Comparison of ENCODE assay signal across 8 cellular contexts in the genomic region with DNA sequence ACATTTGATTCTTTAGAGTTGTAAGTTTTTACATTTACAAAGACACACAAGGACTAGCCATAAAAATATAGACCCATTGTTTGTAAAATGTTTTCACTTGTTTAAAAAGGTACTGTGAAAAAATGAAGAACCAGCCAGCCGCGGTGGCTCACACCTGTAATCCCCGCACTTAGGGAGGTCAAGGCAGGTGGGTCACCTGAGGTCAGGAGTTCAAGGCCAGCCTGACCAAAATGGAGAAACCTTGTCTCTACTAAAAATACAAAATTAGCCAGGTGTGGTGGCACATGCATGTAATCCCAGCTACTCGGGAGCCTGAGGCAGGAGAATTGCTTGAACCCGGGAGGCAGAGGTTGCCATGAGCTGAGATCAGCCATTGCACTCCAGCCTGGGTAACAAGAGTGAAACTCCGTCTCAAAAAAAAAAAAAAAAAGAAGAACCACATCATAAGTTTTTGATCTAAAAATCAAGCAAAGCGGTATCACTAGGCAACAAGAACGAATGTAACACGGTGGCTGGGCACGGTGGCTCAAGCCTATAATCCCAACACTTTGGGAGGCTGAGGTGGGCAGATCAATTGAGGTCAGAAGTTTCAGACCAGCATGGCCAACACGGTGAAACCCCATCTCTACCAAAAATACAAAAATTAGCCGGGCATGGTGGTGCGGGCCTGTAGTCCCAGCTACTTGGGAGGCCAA. TPM values are rescaled to one million over a fixed set of nuclear protein-coding genes. Genes with fewer than 3 reads are reported as not detected.
A peak's percentile ranks its signal among the peaks of the same experiment; 100 is the strongest.
DNase-seq lines count a peak whose midpoint lies in the region; ATAC-seq and TF ChIP-seq lines count a peak whose summit lies in the region.
"Not testable (repeated sequence)": the region's sequence is repeated elsewhere in the genome, so short reads cannot be mapped to it uniquely, and the experiment has no call there.

No MANE protein-coding gene starts in this region.

- not testable (repeated sequence) for TF ChIP-seq CTCF in natural killer cell (IDR thresholded peaks at IDR 0.05)

- peaks cover 36 to 100% (median 44%) of the 10 kb centered on the region in 10 experiments for H3K4me1 ChIP-seq in BLaER1 treated with 17β-estradiol and CSF1 and Interleukin-3, amounts not matched to agents 10 nM and 100 nM

- H3K27ac Mint-ChIP-seq in IgD-negative memory B cell: peak overlapping the region; percentile 86 to 98 (median 92)
- H3K27ac Mint-ChIP-seq in T-helper 1 cell treated with Interleukin-12 subunit alpha and Interleukin-12 subunit beta and Interleukin-4 antibody, amounts not matched to agents 30 μg/mL and 1 μg/mL, for 36 hours: peak overlapping the region; percentile 42
- peak overlapping the region; percentile 68 for H3K27ac Mint-ChIP-seq in activated CD4-positive, alpha-beta memory T cell treated with anti-CD3 and anti-CD28 coated beads, Interleukin-2, amount 10 ng/mL, durations not matched to agents 7 days and 5 days
- H3K27ac Mint-ChIP-seq in activated naive CD4-positive, alpha-beta T cell treated with anti-CD3 and anti-CD28 coated beads for 36 hours: peak overlapping the region; percentile 77
- H3K27ac Mint-ChIP-seq in natural killer cell: peak overlapping the region; percentile 90 to 92
- H3K27ac Mint-ChIP-seq in stimulated activated naive B cell treated with anti-CD40 and anti-IgM and Interleukin-4, amounts not matched to agents 10 μg/mL and 1 μg/mL and 100 μg/mL, for 72 hours: peak overlapping the region; percentile 56

- not testable (repeated sequence) for H3K4me3 ChIP-seq in BLaER1 treated with 17β-estradiol and CSF1 and Interleukin-3, amounts not matched to agents 10 nM and 100 nM

- H4K20me1 ChIP-seq in BLaER1 treated with 17β-estradiol and CSF1 and Interleukin-3, amounts not matched to agents 10 nM and 100 nM: peaks cover 37 to 98% (median 85%) of the 10 kb centered on the region in 11 experiments; a peak in 21 of 22 replicates

- not testable (repeated sequence) for H3K27me3 ChIP-seq in BLaER1 treated with 17β-estradiol and CSF1 and Interleukin-3, amounts not matched to agents 10 nM and 100 nM

- not testable (repeated sequence) for DNase-seq in activated CD4-positive, alpha-beta memory T cell treated with anti-CD3 and anti-CD28 coated beads, Interleukin-2, amount 10 ng/mL, durations not matched to agents 7 days and 5 days; natural killer cell; stimulated activated naive B cell treated with anti-CD40 and anti-IgM and Interleukin-4, amounts not matched to agents 10 μg/mL and 1 μg/mL and 100 μg/mL, for 72 hours
- DNase-seq in activated naive CD4-positive, alpha-beta T cell treated with anti-CD3 and anti-CD28 coated beads for 36 hours: peak; percentile 37

- not testable (repeated sequence) for H3K27ac ChIP-seq in BLaER1 treated with 17β-estradiol and CSF1 and Interleukin-3, amounts not matched to agents 10 nM and 100 nM
- H3K27ac ChIP-seq in cingulate gyrus (ENCODE audit: low read depth, low read length): peak overlapping the region; percentile 22

- H3K4me3 Mint-ChIP-seq in IgD-negative memory B cell: peak overlapping the region; percentile 23 to 91 (median 80)
- H3K4me3 Mint-ChIP-seq in T-helper 1 cell treated with Interleukin-12 subunit alpha and Interleukin-12 subunit beta and Interleukin-4 antibody, amounts not matched to agents 30 μg/mL and 1 μg/mL, for 36 hours: peak overlapping the region; percentile 22
- H3K4me3 Mint-ChIP-seq in activated CD4-positive, alpha-beta memory T cell treated with anti-CD3 and anti-CD28 coated beads, Interleukin-2, amount 10 ng/mL, durations not matched to agents 7 days and 5 days: peak overlapping the region; percentile 60
- H3K4me3 Mint-ChIP-seq in activated naive CD4-positive, alpha-beta T cell treated with anti-CD3 and anti-CD28 coated beads for 36 hours: peak overlapping the region; percentile 43
- peak overlapping the region; percentile 51 for H3K4me3 Mint-ChIP-seq in natural killer cell
- peak overlapping the region; percentile 6 to 39 for H3K4me3 Mint-ChIP-seq in stimulated activated naive B cell treated with anti-CD40 and anti-IgM and Interleukin-4, amounts not matched to agents 10 μg/mL and 1 μg/mL and 100 μg/mL, for 72 hours

- not testable (repeated sequence) for H3K9me3 Mint-ChIP-seq in IgD-negative memory B cell; T-helper 1 cell treated with Interleukin-12 subunit alpha and Interleukin-12 subunit beta and Interleukin-4 antibody, amounts not matched to agents 30 μg/mL and 1 μg/mL, for 36 hours; activated CD4-positive, alpha-beta memory T cell treated with anti-CD3 and anti-CD28 coated beads, Interleukin-2, amount 10 ng/mL, durations not matched to agents 7 days and 5 days; activated naive CD4-positive, alpha-beta T cell treated with anti-CD3 and anti-CD28 coated beads for 36 hours; natural killer cell; stimulated activated naive B cell treated with anti-CD40 and anti-IgM and Interleukin-4, amounts not matched to agents 10 μg/mL and 1 μg/mL and 100 μg/mL, for 72 hours

- H3K36me3 Mint-ChIP-seq in IgD-negative memory B cell: peaks cover 17% of the 10 kb centered on the region
- H3K36me3 Mint-ChIP-seq in T-helper 1 cell treated with Interleukin-12 subunit alpha and Interleukin-12 subunit beta and Interleukin-4 antibody, amounts not matched to agents 30 μg/mL and 1 μg/mL, for 36 hours (ENCODE audit: low read depth): peaks cover 29% of the 10 kb centered on the region
- H3K36me3 Mint-ChIP-seq in activated CD4-positive, alpha-beta memory T cell treated with anti-CD3 and anti-CD28 coated beads, Interleukin-2, amount 10 ng/mL, durations not matched to agents 7 days and 5 days (ENCODE audit: low read depth): peaks cover 74% of the 10 kb centered on the region
- H3K36me3 Mint-ChIP-seq in activated naive CD4-positive, alpha-beta T cell treated with anti-CD3 and anti-CD28 coated beads for 36 hours (ENCODE audit: low read depth): peaks cover 37% of the 10 kb centered on the region
- not testable (repeated sequence) for H3K36me3 Mint-ChIP-seq in natural killer cell
- H3K36me3 Mint-ChIP-seq in stimulated activated naive B cell treated with anti-CD40 and anti-IgM and Interleukin-4, amounts not matched to agents 10 μg/mL and 1 μg/mL and 100 μg/mL, for 72 hours: peaks cover 36 to 60% of the 10 kb centered on the region in 2 donors

- peaks cover 68 to 94% (median 81%) of the 10 kb centered on the region in 11 experiments for H3K36me3 ChIP-seq in BLaER1 treated with 17β-estradiol and CSF1 and Interleukin-3, amounts not matched to agents 10 nM and 100 nM

- peaks cover 40 to 61% (median 56%) of the 10 kb centered on the region in 3 donors for H3K4me1 Mint-ChIP-seq in IgD-negative memory B cell
- peaks cover 47% of the 10 kb centered on the region for H3K4me1 Mint-ChIP-seq in T-helper 1 cell treated with Interleukin-12 subunit alpha and Interleukin-12 subunit beta and Interleukin-4 antibody, amounts not matched to agents 30 μg/mL and 1 μg/mL, for 36 hours (ENCODE audit: low read depth)
- peaks cover 75% of the 10 kb centered on the region for H3K4me1 Mint-ChIP-seq in activated CD4-positive, alpha-beta memory T cell treated with anti-CD3 and anti-CD28 coated beads, Interleukin-2, amount 10 ng/mL, durations not matched to agents 7 days and 5 days
- peaks cover 76% of the 10 kb centered on the region for H3K4me1 Mint-ChIP-seq in activated naive CD4-positive, alpha-beta T cell treated with anti-CD3 and anti-CD28 coated beads for 36 hours (ENCODE audit: low read depth)
- H3K4me1 Mint-ChIP-seq in natural killer cell: peaks cover 61 to 67% of the 10 kb centered on the region in 2 donors
- peaks cover 34 to 78% of the 10 kb centered on the region in 2 donors for H3K4me1 Mint-ChIP-seq in stimulated activated naive B cell treated with anti-CD40 and anti-IgM and Interleukin-4, amounts not matched to agents 10 μg/mL and 1 μg/mL and 100 μg/mL, for 72 hours

- intact Hi-C loops in activated naive CD4-positive, alpha-beta T cell treated with anti-CD3 and anti-CD28 coated beads for 36 hours (cut with micrococcal nuclease): loop anchor here (1.0 kb wide), 2 partner anchors 7 to 13 kb away; no protein-coding TSS in a partner anchor
- intact Hi-C loops in natural killer cell (cut with micrococcal nuclease): loop anchor here (2.0 kb wide), 1 partner anchor 13 kb away; no protein-coding TSS in a partner anchor

- H3K4me2 ChIP-seq in BLaER1 treated with 17β-estradiol and CSF1 and Interleukin-3, amounts not matched to agents 10 nM and 100 nM: peak overlapping the region in 9 of 11 experiments; percentile 3 to 87 (median 39); a peak in 12 of 22 replicates

- CTCF ChIA-PET in activated CD4-positive, alpha-beta memory T cell treated with anti-CD3 and anti-CD28 coated beads, Interleukin-2, amount 10 ng/mL, durations not matched to agents 7 days and 5 days (lab: Charles Lee): interaction anchor here (0.6 to 1.4 kb wide), 4 partner anchors 21 to 490 kb away, joined by 3 to 4 read pairs (median 3); partner anchors contain the start of gene RGS9
- CTCF ChIA-PET in activated naive CD4-positive, alpha-beta T cell treated with anti-CD3 and anti-CD28 coated beads for 36 hours (lab: Charles Lee): interaction anchor here (0.6 to 2.2 kb wide), 2 partner anchors 14 to 406 kb away, joined by 5 to 10 read pairs; no protein-coding TSS in a partner anchor

- not testable (repeated sequence) for H3K9ac ChIP-seq in BLaER1 treated with 17β-estradiol and CSF1 and Interleukin-3, amounts not matched to agents 10 nM and 100 nM

- not testable (repeated sequence) for H3K27me3 Mint-ChIP-seq in IgD-negative memory B cell; T-helper 1 cell treated with Interleukin-12 subunit alpha and Interleukin-12 subunit beta and Interleukin-4 antibody, amounts not matched to agents 30 μg/mL and 1 μg/mL, for 36 hours (ENCODE audit: low read depth); activated CD4-positive, alpha-beta memory T cell treated with anti-CD3 and anti-CD28 coated beads, Interleukin-2, amount 10 ng/mL, durations not matched to agents 7 days and 5 days; activated naive CD4-positive, alpha-beta T cell treated with anti-CD3 and anti-CD28 coated beads for 36 hours (ENCODE audit: low read depth); natural killer cell (ENCODE audit: low read depth in 2 of 2); stimulated activated naive B cell treated with anti-CD40 and anti-IgM and Interleukin-4, amounts not matched to agents 10 μg/mL and 1 μg/mL and 100 μg/mL, for 72 hours

- ATAC-seq in natural killer cell: not testable (repeated sequence)
- ATAC-seq in stimulated activated naive B cell treated with anti-CD40 and anti-IgM and Interleukin-4, amounts not matched to agents 10 μg/mL and 1 μg/mL and 100 μg/mL, for 72 hours (replicated peaks): peak; percentile 31 to 35

- not testable (repeated sequence) for H3K9me3 ChIP-seq in BLaER1 treated with 17β-estradiol and CSF1 and Interleukin-3, amounts not matched to agents 10 nM and 100 nM (replicated peaks in 1 of 11)

- POLR2A ChIA-PET in activated CD4-positive, alpha-beta memory T cell treated with anti-CD3 and anti-CD28 coated beads, Interleukin-2, amount 10 ng/mL, durations not matched to agents 7 days and 5 days (lab: Charles Lee): interaction anchor here (1.5 to 3.4 kb wide), 8 partner anchors 12 to 131 kb away, joined by 3 to 28 read pairs (median 10); partner anchors contain the start of gene GNA13

RNA-seq across cellular contexts. Expression of gene GNA13, which starts 14.4 kb away (rescaled TPM):
- 37.3 TPM for polyA plus RNA-seq in IgD-negative memory B cell
- total RNA-seq in activated CD4-positive, alpha-beta memory T cell treated with anti-CD3 and anti-CD28 coated beads, Interleukin-2, amount 10 ng/mL, durations not matched to agents 7 days and 5 days: 10 to 100 TPM; 95.1 TPM
- 10 to 100 TPM; 42.4 to 44.9 TPM for total RNA-seq in activated naive CD4-positive, alpha-beta T cell treated with anti-CD3 and anti-CD28 coated beads for 36 hours
- total RNA-seq in natural killer cell: 100 to 1,000 TPM; 151 to 165 (median 161) TPM

Comparison
In these comparisons a context has a peak if more than half of its experiments do, and no peak if none do; other contexts are left out.
1. H3K27ac Mint-ChIP-seq: peak in every context shown above with its lines; median percentile 92 in IgD-negative memory B cell; 91 in natural killer cell; 77 in activated naive CD4-positive, alpha-beta T cell treated with anti-CD3 and anti-CD28 coated beads for 36 hours; 68 in activated CD4-positive, alpha-beta memory T cell treated with anti-CD3 and anti-CD28 coated beads, Interleukin-2, amount 10 ng/mL, durations not matched to agents 7 days and 5 days; 56 in stimulated activated naive B cell treated with anti-CD40 and anti-IgM and Interleukin-4, amounts not matched to agents 10 μg/mL and 1 μg/mL and 100 μg/mL, for 72 hours; 42 in T-helper 1 cell treated with Interleukin-12 subunit alpha and Interleukin-12 subunit beta and Interleukin-4 antibody, amounts not matched to agents 30 μg/mL and 1 μg/mL, for 36 hours.
2. H3K4me3 Mint-ChIP-seq: peak in every context shown above with its lines; median percentile 80 in IgD-negative memory B cell; 60 in activated CD4-positive, alpha-beta memory T cell treated with anti-CD3 and anti-CD28 coated beads, Interleukin-2, amount 10 ng/mL, durations not matched to agents 7 days and 5 days; 51 in natural killer cell; 43 in activated naive CD4-positive, alpha-beta T cell treated with anti-CD3 and anti-CD28 coated beads for 36 hours; 22 in stimulated activated naive B cell treated with anti-CD40 and anti-IgM and Interleukin-4, amounts not matched to agents 10 μg/mL and 1 μg/mL and 100 μg/mL, for 72 hours; 22 in T-helper 1 cell treated with Interleukin-12 subunit alpha and Interleukin-12 subunit beta and Interleukin-4 antibody, amounts not matched to agents 30 μg/mL and 1 μg/mL, for 36 hours.